Comparison of ENCODE assay signal across 1 cellular context in the genomic region with DNA sequence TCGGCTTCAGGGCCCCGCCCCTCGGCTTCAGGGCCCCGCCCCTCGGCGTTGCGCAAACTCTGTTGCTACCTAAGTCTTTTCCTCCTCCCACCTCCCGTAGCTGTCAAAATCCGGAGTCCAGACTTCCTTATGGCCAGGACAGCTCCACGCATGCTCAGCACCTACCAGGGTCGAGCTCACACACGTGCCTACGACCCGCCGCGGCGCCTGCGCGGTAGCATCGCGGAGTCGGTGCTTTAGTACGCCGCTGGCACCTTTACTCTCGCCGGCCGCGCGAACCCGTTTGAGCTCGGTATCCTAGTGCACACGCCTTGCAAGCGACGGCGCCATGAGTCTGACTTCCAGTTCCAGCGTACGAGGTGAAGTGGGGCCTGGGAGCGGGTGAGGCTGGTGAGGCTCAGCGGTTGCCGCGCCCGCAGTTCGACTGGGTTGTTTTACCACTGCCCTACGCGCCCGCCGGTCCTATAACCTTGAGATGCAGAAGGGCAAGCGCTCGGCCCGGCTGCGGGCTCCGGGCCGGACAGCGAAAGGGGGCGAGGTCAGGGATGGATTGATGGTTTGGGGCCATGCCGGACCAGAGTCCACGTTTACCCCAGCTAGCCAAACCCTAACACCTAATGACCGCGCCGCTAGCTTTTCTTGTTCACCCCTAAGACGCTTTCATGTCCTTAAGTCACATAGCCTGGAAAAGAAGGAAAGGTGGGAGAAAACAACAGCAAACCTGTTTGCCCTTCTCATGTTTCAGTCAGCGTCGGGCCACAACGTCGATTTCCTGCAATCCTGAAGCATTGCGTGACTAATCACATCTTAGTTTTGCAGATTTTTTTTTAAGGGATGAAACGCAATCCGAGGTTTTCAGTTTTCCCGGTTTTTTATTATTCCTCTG.
TF ChIP-seq lines count a peak whose summit lies in the region.

A gene (plus strand): TSS at position 217 of the 886 bp plus-strand sequence. CDS start 112 bp downstream, at position 329.

TF ChIP-seq in HepG2, 621 proteins besides CTCF, POLR2A, EP300 and RAD21 (continued from another document and continues in another):
- TF ChIP-seq ZNF292 (CRISPR knock-in tag; IDR thresholded peaks at IDR 0.05; ENCODE audit: borderline replicate concordance, low read depth): peak; percentile 62; the same call in 1 of the 2 replicates
- TF ChIP-seq ZBTB3 (CRISPR knock-in tag; IDR thresholded peaks at IDR 0.05; ENCODE audit: borderline replicate concordance, low read depth): no peak
- TF ChIP-seq, protein P1, sequence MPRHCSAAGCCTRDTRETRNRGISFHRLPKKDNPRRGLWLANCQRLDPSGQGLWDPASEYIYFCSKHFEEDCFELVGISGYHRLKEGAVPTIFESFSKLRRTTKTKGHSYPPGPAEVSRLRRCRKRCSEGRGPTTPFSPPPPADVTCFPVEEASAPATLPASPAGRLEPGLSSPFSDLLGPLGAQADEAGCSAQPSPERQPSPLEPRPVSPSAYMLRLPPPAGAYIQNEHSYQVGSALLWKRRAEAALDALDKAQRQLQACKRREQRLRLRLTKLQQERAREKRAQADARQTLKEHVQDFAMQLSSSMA (CRISPR knock-in tag; IDR thresholded peaks at IDR 0.05): peak; percentile 98
- no peak for TF ChIP-seq ZNF484 (CRISPR knock-in tag; IDR thresholded peaks at IDR 0.05; ENCODE audit: borderline replicate concordance, low read depth)
- no peak for TF ChIP-seq ZNF713 (CRISPR knock-in tag; IDR thresholded peaks at IDR 0.05)
- TF ChIP-seq, protein P2, sequence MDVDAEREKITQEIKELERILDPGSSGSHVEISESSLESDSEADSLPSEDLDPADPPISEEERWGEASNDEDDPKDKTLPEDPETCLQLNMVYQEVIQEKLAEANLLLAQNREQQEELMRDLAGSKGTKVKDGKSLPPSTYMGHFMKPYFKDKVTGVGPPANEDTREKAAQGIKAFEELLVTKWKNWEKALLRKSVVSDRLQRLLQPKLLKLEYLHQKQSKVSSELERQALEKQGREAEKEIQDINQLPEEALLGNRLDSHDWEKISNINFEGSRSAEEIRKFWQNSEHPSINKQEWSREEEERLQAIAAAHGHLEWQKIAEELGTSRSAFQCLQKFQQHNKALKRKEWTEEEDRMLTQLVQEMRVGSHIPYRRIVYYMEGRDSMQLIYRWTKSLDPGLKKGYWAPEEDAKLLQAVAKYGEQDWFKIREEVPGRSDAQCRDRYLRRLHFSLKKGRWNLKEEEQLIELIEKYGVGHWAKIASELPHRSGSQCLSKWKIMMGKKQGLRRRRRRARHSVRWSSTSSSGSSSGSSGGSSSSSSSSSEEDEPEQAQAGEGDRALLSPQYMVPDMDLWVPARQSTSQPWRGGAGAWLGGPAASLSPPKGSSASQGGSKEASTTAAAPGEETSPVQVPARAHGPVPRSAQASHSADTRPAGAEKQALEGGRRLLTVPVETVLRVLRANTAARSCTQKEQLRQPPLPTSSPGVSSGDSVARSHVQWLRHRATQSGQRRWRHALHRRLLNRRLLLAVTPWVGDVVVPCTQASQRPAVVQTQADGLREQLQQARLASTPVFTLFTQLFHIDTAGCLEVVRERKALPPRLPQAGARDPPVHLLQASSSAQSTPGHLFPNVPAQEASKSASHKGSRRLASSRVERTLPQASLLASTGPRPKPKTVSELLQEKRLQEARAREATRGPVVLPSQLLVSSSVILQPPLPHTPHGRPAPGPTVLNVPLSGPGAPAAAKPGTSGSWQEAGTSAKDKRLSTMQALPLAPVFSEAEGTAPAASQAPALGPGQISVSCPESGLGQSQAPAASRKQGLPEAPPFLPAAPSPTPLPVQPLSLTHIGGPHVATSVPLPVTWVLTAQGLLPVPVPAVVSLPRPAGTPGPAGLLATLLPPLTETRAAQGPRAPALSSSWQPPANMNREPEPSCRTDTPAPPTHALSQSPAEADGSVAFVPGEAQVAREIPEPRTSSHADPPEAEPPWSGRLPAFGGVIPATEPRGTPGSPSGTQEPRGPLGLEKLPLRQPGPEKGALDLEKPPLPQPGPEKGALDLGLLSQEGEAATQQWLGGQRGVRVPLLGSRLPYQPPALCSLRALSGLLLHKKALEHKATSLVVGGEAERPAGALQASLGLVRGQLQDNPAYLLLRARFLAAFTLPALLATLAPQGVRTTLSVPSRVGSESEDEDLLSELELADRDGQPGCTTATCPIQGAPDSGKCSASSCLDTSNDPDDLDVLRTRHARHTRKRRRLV (CRISPR knock-in tag; IDR thresholded peaks at IDR 0.05): peak; percentile 58; the same call in 1 of the 2 replicates
- TF ChIP-seq NRL (CRISPR knock-in tag; IDR thresholded peaks at IDR 0.05; ENCODE audit: borderline replicate concordance): peak; percentile 98; the same call in 1 of the 2 replicates
- TF ChIP-seq ZFP90 (CRISPR knock-in tag; IDR thresholded peaks at IDR 0.05; ENCODE audit: borderline replicate concordance): peak; percentile 97
- TF ChIP-seq ZSCAN30 (CRISPR knock-in tag; IDR thresholded peaks at IDR 0.05): no peak
- peak; percentile 78 for TF ChIP-seq NR2C2 (CRISPR knock-in tag; IDR thresholded peaks at IDR 0.05; ENCODE audit: borderline replicate concordance)
- no peak for TF ChIP-seq ZNF83 (CRISPR knock-in tag; IDR thresholded peaks at IDR 0.05; ENCODE audit: borderline replicate concordance)
- TF ChIP-seq SNAPC2 (CRISPR knock-in tag; IDR thresholded peaks at IDR 0.05): peak; percentile 94
- TF ChIP-seq ETV5 (CRISPR knock-in tag; IDR thresholded peaks at IDR 0.05; ENCODE audit: borderline replicate concordance): 0 out of 2 replicates have a peak, but pooled peaks have one; percentile 51
- peak; percentile 60; the same call in 1 of the 2 replicates for TF ChIP-seq ISX (CRISPR knock-in tag; conservative IDR thresholded peaks at IDR 0.05)
- TF ChIP-seq MIER3 (CRISPR knock-in tag; IDR thresholded peaks at IDR 0.05; ENCODE audit: borderline replicate concordance): 0 out of 2 replicates have a peak, but pooled peaks have one; percentile 11
- no peak for TF ChIP-seq HDAC6 (IDR thresholded peaks at IDR 0.05; ENCODE audit: low read depth, low read length)
- TF ChIP-seq, protein P3, sequence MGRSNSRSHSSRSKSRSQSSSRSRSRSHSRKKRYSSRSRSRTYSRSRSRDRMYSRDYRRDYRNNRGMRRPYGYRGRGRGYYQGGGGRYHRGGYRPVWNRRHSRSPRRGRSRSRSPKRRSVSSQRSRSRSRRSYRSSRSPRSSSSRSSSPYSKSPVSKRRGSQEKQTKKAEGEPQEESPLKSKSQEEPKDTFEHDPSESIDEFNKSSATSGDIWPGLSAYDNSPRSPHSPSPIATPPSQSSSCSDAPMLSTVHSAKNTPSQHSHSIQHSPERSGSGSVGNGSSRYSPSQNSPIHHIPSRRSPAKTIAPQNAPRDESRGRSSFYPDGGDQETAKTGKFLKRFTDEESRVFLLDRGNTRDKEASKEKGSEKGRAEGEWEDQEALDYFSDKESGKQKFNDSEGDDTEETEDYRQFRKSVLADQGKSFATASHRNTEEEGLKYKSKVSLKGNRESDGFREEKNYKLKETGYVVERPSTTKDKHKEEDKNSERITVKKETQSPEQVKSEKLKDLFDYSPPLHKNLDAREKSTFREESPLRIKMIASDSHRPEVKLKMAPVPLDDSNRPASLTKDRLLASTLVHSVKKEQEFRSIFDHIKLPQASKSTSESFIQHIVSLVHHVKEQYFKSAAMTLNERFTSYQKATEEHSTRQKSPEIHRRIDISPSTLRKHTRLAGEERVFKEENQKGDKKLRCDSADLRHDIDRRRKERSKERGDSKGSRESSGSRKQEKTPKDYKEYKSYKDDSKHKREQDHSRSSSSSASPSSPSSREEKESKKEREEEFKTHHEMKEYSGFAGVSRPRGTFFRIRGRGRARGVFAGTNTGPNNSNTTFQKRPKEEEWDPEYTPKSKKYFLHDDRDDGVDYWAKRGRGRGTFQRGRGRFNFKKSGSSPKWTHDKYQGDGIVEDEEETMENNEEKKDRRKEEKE (IDR thresholded peaks at IDR 0.05): no peak
- TF ChIP-seq ZMYM2 (CRISPR knock-in tag; IDR thresholded peaks at IDR 0.05): peak; percentile 93
- TF ChIP-seq NFE2 (CRISPR knock-in tag; IDR thresholded peaks at IDR 0.05): no peak; the same call in 1 of the 2 replicates
- no peak for TF ChIP-seq ZNF34 (CRISPR knock-in tag; IDR thresholded peaks at IDR 0.05; ENCODE audit: borderline replicate concordance)
- TF ChIP-seq TOE1 (CRISPR knock-in tag; IDR thresholded peaks at IDR 0.05): peak; percentile 81; the same call in 1 of the 2 replicates
- peak; percentile 45; the same call in 1 of the 2 replicates for TF ChIP-seq STAT5B (CRISPR knock-in tag; IDR thresholded peaks at IDR 0.05)
- TF ChIP-seq ZNF839 (CRISPR knock-in tag; IDR thresholded peaks at IDR 0.05; ENCODE audit: borderline replicate concordance): no peak
- TF ChIP-seq REL (CRISPR knock-in tag; conservative IDR thresholded peaks at IDR 0.05): peak; percentile 95; the same call in 1 of the 2 replicates
- TF ChIP-seq, protein P4, sequence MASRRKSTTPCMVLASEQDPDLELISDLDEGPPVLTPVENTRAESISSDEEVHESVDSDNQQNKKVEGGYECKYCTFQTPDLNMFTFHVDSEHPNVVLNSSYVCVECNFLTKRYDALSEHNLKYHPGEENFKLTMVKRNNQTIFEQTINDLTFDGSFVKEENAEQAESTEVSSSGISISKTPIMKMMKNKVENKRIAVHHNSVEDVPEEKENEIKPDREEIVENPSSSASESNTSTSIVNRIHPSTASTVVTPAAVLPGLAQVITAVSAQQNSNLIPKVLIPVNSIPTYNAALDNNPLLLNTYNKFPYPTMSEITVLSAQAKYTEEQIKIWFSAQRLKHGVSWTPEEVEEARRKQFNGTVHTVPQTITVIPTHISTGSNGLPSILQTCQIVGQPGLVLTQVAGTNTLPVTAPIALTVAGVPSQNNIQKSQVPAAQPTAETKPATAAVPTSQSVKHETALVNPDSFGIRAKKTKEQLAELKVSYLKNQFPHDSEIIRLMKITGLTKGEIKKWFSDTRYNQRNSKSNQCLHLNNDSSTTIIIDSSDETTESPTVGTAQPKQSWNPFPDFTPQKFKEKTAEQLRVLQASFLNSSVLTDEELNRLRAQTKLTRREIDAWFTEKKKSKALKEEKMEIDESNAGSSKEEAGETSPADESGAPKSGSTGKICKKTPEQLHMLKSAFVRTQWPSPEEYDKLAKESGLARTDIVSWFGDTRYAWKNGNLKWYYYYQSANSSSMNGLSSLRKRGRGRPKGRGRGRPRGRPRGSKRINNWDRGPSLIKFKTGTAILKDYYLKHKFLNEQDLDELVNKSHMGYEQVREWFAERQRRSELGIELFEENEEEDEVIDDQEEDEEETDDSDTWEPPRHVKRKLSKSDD (CRISPR knock-in tag; IDR thresholded peaks at IDR 0.05; ENCODE audit: low read depth): peak; percentile 78; the same call in 1 of the 2 replicates
- TF ChIP-seq ZBTB42 (CRISPR knock-in tag; IDR thresholded peaks at IDR 0.05): peak; percentile 88
- TF ChIP-seq, protein P5, sequence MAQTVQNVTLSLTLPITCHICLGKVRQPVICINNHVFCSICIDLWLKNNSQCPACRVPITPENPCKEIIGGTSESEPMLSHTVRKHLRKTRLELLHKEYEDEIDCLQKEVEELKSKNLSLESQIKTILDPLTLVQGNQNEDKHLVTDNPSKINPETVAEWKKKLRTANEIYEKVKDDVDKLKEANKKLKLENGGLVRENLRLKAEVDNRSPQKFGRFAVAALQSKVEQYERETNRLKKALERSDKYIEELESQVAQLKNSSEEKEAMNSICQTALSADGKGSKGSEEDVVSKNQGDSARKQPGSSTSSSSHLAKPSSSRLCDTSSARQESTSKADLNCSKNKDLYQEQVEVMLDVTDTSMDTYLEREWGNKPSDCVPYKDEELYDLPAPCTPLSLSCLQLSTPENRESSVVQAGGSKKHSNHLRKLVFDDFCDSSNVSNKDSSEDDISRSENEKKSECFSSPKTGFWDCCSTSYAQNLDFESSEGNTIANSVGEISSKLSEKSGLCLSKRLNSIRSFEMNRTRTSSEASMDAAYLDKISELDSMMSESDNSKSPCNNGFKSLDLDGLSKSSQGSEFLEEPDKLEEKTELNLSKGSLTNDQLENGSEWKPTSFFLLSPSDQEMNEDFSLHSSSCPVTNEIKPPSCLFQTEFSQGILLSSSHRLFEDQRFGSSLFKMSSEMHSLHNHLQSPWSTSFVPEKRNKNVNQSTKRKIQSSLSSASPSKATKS (CRISPR knock-in tag; IDR thresholded peaks at IDR 0.05): peak; percentile 96; the same call in 1 of the 2 replicates
- TF ChIP-seq, protein P6, sequence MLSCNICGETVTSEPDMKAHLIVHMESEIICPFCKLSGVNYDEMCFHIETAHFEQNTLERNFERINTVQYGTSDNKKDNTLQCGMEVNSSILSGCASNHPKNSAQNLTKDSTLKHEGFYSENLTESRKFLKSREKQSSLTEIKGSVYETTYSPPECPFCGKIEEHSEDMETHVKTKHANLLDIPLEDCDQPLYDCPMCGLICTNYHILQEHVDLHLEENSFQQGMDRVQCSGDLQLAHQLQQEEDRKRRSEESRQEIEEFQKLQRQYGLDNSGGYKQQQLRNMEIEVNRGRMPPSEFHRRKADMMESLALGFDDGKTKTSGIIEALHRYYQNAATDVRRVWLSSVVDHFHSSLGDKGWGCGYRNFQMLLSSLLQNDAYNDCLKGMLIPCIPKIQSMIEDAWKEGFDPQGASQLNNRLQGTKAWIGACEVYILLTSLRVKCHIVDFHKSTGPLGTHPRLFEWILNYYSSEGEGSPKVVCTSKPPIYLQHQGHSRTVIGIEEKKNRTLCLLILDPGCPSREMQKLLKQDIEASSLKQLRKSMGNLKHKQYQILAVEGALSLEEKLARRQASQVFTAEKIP (CRISPR knock-in tag; IDR thresholded peaks at IDR 0.05; ENCODE audit: borderline replicate concordance): no peak
- no peak for TF ChIP-seq NFRKB (IDR thresholded peaks at IDR 0.05)
- peak; percentile 87 for TF ChIP-seq CHD2 (IDR thresholded peaks at IDR 0.05; ENCODE audit: low read depth, low read length)
- TF ChIP-seq, protein P7, sequence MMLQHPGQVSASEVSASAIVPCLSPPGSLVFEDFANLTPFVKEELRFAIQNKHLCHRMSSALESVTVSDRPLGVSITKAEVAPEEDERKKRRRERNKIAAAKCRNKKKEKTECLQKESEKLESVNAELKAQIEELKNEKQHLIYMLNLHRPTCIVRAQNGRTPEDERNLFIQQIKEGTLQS (CRISPR knock-in tag; IDR thresholded peaks at IDR 0.05): peak; percentile 46; the same call in 1 of the 2 replicates
- no peak for TF ChIP-seq ZEB1 (IDR thresholded peaks at IDR 0.05; ENCODE audit: insufficient replicate concordance, low read depth)
- TF ChIP-seq ZNF777 (CRISPR knock-in tag; IDR thresholded peaks at IDR 0.05): peak; percentile 84
- TF ChIP-seq, protein P8, sequence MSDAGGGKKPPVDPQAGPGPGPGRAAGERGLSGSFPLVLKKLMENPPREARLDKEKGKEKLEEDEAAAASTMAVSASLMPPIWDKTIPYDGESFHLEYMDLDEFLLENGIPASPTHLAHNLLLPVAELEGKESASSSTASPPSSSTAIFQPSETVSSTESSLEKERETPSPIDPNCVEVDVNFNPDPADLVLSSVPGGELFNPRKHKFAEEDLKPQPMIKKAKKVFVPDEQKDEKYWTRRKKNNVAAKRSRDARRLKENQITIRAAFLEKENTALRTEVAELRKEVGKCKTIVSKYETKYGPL (CRISPR knock-in tag; IDR thresholded peaks at IDR 0.05): peak; percentile 86; the same call in 1 of the 2 replicates
- TF ChIP-seq, protein P9, sequence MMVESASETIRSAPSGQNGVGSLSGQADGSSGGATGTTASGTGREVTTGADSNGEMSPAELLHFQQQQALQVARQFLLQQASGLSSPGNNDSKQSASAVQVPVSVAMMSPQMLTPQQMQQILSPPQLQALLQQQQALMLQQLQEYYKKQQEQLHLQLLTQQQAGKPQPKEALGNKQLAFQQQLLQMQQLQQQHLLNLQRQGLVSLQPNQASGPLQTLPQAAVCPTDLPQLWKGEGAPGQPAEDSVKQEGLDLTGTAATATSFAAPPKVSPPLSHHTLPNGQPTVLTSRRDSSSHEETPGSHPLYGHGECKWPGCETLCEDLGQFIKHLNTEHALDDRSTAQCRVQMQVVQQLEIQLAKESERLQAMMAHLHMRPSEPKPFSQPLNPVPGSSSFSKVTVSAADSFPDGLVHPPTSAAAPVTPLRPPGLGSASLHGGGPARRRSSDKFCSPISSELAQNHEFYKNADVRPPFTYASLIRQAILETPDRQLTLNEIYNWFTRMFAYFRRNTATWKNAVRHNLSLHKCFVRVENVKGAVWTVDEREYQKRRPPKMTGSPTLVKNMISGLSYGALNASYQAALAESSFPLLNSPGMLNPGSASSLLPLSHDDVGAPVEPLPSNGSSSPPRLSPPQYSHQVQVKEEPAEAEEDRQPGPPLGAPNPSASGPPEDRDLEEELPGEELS (CRISPR knock-in tag; IDR thresholded peaks at IDR 0.05): peak; percentile 34; the same call in 1 of the 2 replicates
- TF ChIP-seq MBD4 (IDR thresholded peaks at IDR 0.05; ENCODE audit: borderline replicate concordance, low read length): no peak
